Comparison of ENCODE assay signal across 21 cellular contexts in the genomic region with DNA sequence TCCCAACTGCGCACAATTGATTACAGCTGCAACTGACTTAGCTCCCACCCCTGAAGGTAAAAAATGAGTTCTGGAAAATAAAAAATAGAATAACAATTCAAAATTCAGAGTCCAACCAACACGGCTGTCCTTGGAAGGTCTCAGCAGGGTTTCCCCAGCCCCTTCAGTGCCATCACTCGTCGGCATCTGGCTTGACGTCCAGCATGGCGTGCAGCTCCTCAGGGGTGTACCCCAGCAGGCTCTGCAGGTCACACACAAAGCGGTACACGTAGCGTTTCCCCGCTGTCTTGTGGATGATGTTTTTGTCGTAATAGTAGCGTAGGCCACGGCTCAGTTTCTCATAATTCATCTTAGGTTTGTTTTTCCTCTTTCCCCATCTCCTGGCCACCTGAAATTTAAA.
A peak's percentile ranks its signal among the peaks of the same experiment; 100 is the strongest.
DNase-seq lines count a peak whose midpoint lies in the region; ATAC-seq lines count a peak whose summit lies in the region.
"Had no signal": no experiment of that assay in that cellular context is flagged by ENCODE, and none has a peak within 500 bp of the region (broad histone marks: within the 10 kb centered on the region; RNA-seq: fewer than 3 reads in every experiment).

No MANE protein-coding gene starts in this region.

- no peaks in the 10 kb centered on the region for H3K27me3 Mint-ChIP-seq in stimulated activated naive CD8-positive, alpha-beta T cell treated with anti-CD3 and anti-CD28 coated beads, Interleukin-15, Interleukin-2, amounts not matched to agents 100 ng/mL and 50 ng/mL, for 24 hours
- no peaks in the 10 kb centered on the region for H3K27me3 Mint-ChIP-seq in activated T-helper 2 cell treated with anti-CD3 and anti-CD28 coated beads, Interferon-gamma antibody, Interleukin-2, Interleukin-4, amounts not matched to agents 10 μg/mL and 5 μg/mL and 100 μg/mL, durations not matched to agents 14 hours and 24 hours and 36 hours (ENCODE audit: low read depth)
- H3K27me3 Mint-ChIP-seq: dendritic cell treated with granulocyte-macrophage colony-stimulating factor and Interleukin-4, amounts not matched to agents 40 ng/mL and 50 ng/mL, for 4 days had no signal

- H3K4me3 Mint-ChIP-seq in stimulated activated naive CD8-positive, alpha-beta T cell treated with anti-CD3 and anti-CD28 coated beads, Interleukin-15, Interleukin-2, amounts not matched to agents 100 ng/mL and 50 ng/mL, for 24 hours = no peak overlapping the region
- no peak overlapping the region for H3K4me3 Mint-ChIP-seq in activated T-helper 2 cell treated with anti-CD3 and anti-CD28 coated beads, Interferon-gamma antibody, Interleukin-2, Interleukin-4, amounts not matched to agents 10 μg/mL and 5 μg/mL and 100 μg/mL, durations not matched to agents 14 hours and 24 hours and 36 hours (ENCODE audit: low read depth)
- H3K4me3 Mint-ChIP-seq: dendritic cell treated with granulocyte-macrophage colony-stimulating factor and Interleukin-4, amounts not matched to agents 40 ng/mL and 50 ng/mL, for 4 days had no signal

- peak overlapping the region; percentile 97 for H3K27ac Mint-ChIP-seq in stimulated activated naive CD8-positive, alpha-beta T cell treated with anti-CD3 and anti-CD28 coated beads, Interleukin-15, Interleukin-2, amounts not matched to agents 100 ng/mL and 50 ng/mL, for 24 hours
- H3K27ac Mint-ChIP-seq in activated T-helper 2 cell treated with anti-CD3 and anti-CD28 coated beads, Interferon-gamma antibody, Interleukin-2, Interleukin-4, amounts not matched to agents 10 μg/mL and 5 μg/mL and 100 μg/mL, durations not matched to agents 14 hours and 24 hours and 36 hours = peak overlapping the region; percentile 91
- H3K27ac Mint-ChIP-seq: dendritic cell treated with granulocyte-macrophage colony-stimulating factor and Interleukin-4, amounts not matched to agents 40 ng/mL and 50 ng/mL, for 4 days had no signal

- H3K4me3 ChIP-seq in mesendoderm (ENCODE audit: low read length) = no peak overlapping the region
- H3K4me3 ChIP-seq: gastroesophageal sphincter, uterus had no signal

- H3K9me3 Mint-ChIP-seq in stimulated activated naive CD8-positive, alpha-beta T cell treated with anti-CD3 and anti-CD28 coated beads, Interleukin-15, Interleukin-2, amounts not matched to agents 100 ng/mL and 50 ng/mL, for 24 hours = no peaks in the 10 kb centered on the region
- no peaks in the 10 kb centered on the region for H3K9me3 Mint-ChIP-seq in activated T-helper 2 cell treated with anti-CD3 and anti-CD28 coated beads, Interferon-gamma antibody, Interleukin-2, Interleukin-4, amounts not matched to agents 10 μg/mL and 5 μg/mL and 100 μg/mL, durations not matched to agents 14 hours and 24 hours and 36 hours
- H3K9me3 Mint-ChIP-seq: dendritic cell treated with granulocyte-macrophage colony-stimulating factor and Interleukin-4, amounts not matched to agents 40 ng/mL and 50 ng/mL, for 4 days had no signal

- H3K36me3 ChIP-seq in mesendoderm (ENCODE audit: control insufficient read depth, insufficient read depth, low read length) = no peaks in the 10 kb centered on the region
- H3K36me3 ChIP-seq: uterus had no signal

- H3K9ac ChIP-seq in mesendoderm (ENCODE audit: low read length) = no peak overlapping the region

- DNase-seq in stimulated activated naive CD8-positive, alpha-beta T cell treated with anti-CD3 and anti-CD28 coated beads, Interleukin-15, Interleukin-2, amounts not matched to agents 100 U/mL and 50 U/mL, for 24 hours = no peak
- DNase-seq in activated T-helper 2 cell treated with anti-CD3 and anti-CD28 coated beads, Interferon-gamma antibody, Interleukin-2, Interleukin-4, amounts not matched to agents 10 μg/mL and 5 μg/mL and 100 μg/mL, durations not matched to agents 14 hours and 24 hours and 36 hours (ENCODE audit: low spot score) = no peak
- DNase-seq in mesendoderm = no peak
- DNase-seq in ecto neural progenitor cell (ENCODE audit: low spot score) = no peak
- DNase-seq in AG20443 (ENCODE audit: low spot score) = no peak
- DNase-seq in AG08396 (ENCODE audit: low spot score) = no peak
- DNase-seq: activated CD4-positive, alpha-beta T cell treated with anti-CD3 and anti-CD28 coated beads, Interleukin-2, amount 50 U/mL, for 4 hours; activated effector memory CD4-positive, alpha-beta T cell treated with Interleukin-2 at 50 U/mL for 16 hours; H7; KBM-7; left colon; MV-4-11; NCI-H446; nucleus accumbens; stimulated activated CD4-positive, alpha-beta T cell treated with anti-CD3 and anti-CD28 coated beads, Interleukin-2, amount 100 ng/mL, for 24 hours; uterus had no signal

- H2BK15ac ChIP-seq in mesendoderm (replicated peaks; ENCODE audit: low read depth) = no peak overlapping the region

- H3K18ac ChIP-seq in mesendoderm (ENCODE audit: low read length) = peak overlapping the region; percentile 5

- WGBS in mesendoderm (ENCODE audit: extremely low coverage, insufficient coverage, low lambda C conversion rate) = no CpG with 5 or more reads among the region's 13 CpGs

- no peaks in the 10 kb centered on the region for H3K79me1 ChIP-seq in mesendoderm (ENCODE audit: low read length)

- no peak overlapping the region for H3K4me2 ChIP-seq in mesendoderm (ENCODE audit: low read length)

- no peak overlapping the region for H3K23ac ChIP-seq in mesendoderm (ENCODE audit: low read length)

- H3K56ac ChIP-seq in mesendoderm (ENCODE audit: low read length) = peak overlapping the region; percentile 51

- H3K79me2 ChIP-seq in mesendoderm (ENCODE audit: control insufficient read depth, insufficient read depth, low read length) = no peaks in the 10 kb centered on the region

- intact Hi-C loops in activated T-helper 2 cell treated with anti-CD3 and anti-CD28 coated beads, Interferon-gamma antibody, Interleukin-2, Interleukin-4, amounts not matched to agents 10 μg/mL and 5 μg/mL and 100 μg/mL, durations not matched to agents 14 hours and 24 hours and 36 hours (cut with micrococcal nuclease) = no loop called here

- H3K27ac ChIP-seq in mesendoderm (ENCODE audit: low read depth, low read length) = no peak overlapping the region

- peaks cover 82% of the 10 kb centered on the region for H3K4me1 Mint-ChIP-seq in stimulated activated naive CD8-positive, alpha-beta T cell treated with anti-CD3 and anti-CD28 coated beads, Interleukin-15, Interleukin-2, amounts not matched to agents 100 ng/mL and 50 ng/mL, for 24 hours (ENCODE audit: low read depth)
- peaks cover 63% of the 10 kb centered on the region for H3K4me1 Mint-ChIP-seq in activated T-helper 2 cell treated with anti-CD3 and anti-CD28 coated beads, Interferon-gamma antibody, Interleukin-2, Interleukin-4, amounts not matched to agents 10 μg/mL and 5 μg/mL and 100 μg/mL, durations not matched to agents 14 hours and 24 hours and 36 hours (ENCODE audit: low read depth)

- H2BK5ac ChIP-seq in mesendoderm (ENCODE audit: low read length) = peak overlapping the region; percentile 74

- H2AK5ac ChIP-seq in mesendoderm (ENCODE audit: low read length) = peak overlapping the region; percentile 69

- H3K36me3 Mint-ChIP-seq in stimulated activated naive CD8-positive, alpha-beta T cell treated with anti-CD3 and anti-CD28 coated beads, Interleukin-15, Interleukin-2, amounts not matched to agents 100 ng/mL and 50 ng/mL, for 24 hours (ENCODE audit: low read depth) = peaks cover 98% of the 10 kb centered on the region
- peaks cover 98% of the 10 kb centered on the region for H3K36me3 Mint-ChIP-seq in activated T-helper 2 cell treated with anti-CD3 and anti-CD28 coated beads, Interferon-gamma antibody, Interleukin-2, Interleukin-4, amounts not matched to agents 10 μg/mL and 5 μg/mL and 100 μg/mL, durations not matched to agents 14 hours and 24 hours and 36 hours (ENCODE audit: low read depth)

- ATAC-seq in stimulated activated naive CD8-positive, alpha-beta T cell treated with anti-CD3 and anti-CD28 coated beads, Interleukin-15, Interleukin-2, amounts not matched to agents 100 U/mL and 50 U/mL, for 24 hours = no peak
- ATAC-seq: gastroesophageal sphincter, left colon, sciatic nerve, SK-N-SH treated with all-trans-retinoic acid at 6 μM for 48 hours had no signal

- no peaks in the 10 kb centered on the region for H3K27me3 ChIP-seq in mesendoderm (ENCODE audit: insufficient read depth, low read length, poor library complexity)
- H3K27me3 ChIP-seq: gastroesophageal sphincter, uterus had no signal

- no peak overlapping the region for H4K5ac ChIP-seq in mesendoderm (ENCODE audit: low read length)

- H2BK120ac ChIP-seq in mesendoderm (ENCODE audit: low read depth, low read length) = no peak overlapping the region

- H4K8ac ChIP-seq in mesendoderm (ENCODE audit: low read depth, low read length) = no peak overlapping the region

- H3K4me1 ChIP-seq in mesendoderm (ENCODE audit: control insufficient read depth, low read depth, low read length) = peaks cover 4% of the 10 kb centered on the region

- H3K4ac ChIP-seq in mesendoderm (ENCODE audit: low read depth, low read length) = peak overlapping the region; percentile 18
